In genomic region chr1:22816063-22816775, GRCh38 we compare ENCODE assay signal across 15 cellular contexts.
"Had no signal": no experiment of that assay in that cellular context is flagged by ENCODE, and none has a peak within 500 bp of the region (broad histone marks: within the 10 kb centered on the region; RNA-seq: fewer than 3 reads in every experiment).

No MANE protein-coding gene starts in this region.

- ATAC-seq: activated T-helper 17 cell treated with anti-CD3 and anti-CD28 coated beads, Interleukin-2, amount 50 U/mL, for 72 hours; body of pancreas; natural killer cell treated with Interleukin-12 subunit alpha and Interleukin-12 subunit beta and Interleukin-15 and Interleukin-18, amount 100 ng/mL, for 72 hours; stimulated activated memory B cell treated with anti-CD40 and anti-IgM and Interleukin-4, amounts not matched to agents 10 μg/mL and 1 μg/mL and 100 μg/mL, for 72 hours had no signal

- H3K9me3 ChIP-seq: adrenal gland, body of pancreas, ovary had no signal

- DNase-seq: activated CD4-positive, alpha-beta T cell treated with anti-CD3 and anti-CD28 coated beads, Interleukin-2, amount 50 U/mL, for 1 hour; activated CD4-positive, CD25-positive, alpha-beta regulatory T cell; activated naive CD4-positive, alpha-beta T cell treated with anti-CD3 and anti-CD28 coated beads for 36 hours; activated T-cell treated with anti-CD3 and anti-CD28 coated beads for 4 hours; adrenal gland; body of pancreas; cerebellar nuclear complex; dermis blood vessel endothelial cell; T-helper 2 cell had no signal

- H3K9me3 Mint-ChIP-seq: activated naive CD4-positive, alpha-beta T cell treated with anti-CD3 and anti-CD28 coated beads for 36 hours; activated T-helper 17 cell treated with anti-CD3 and anti-CD28 coated beads, Interleukin-2, amount 50 U/mL, for 72 hours; natural killer cell treated with Interleukin-12 subunit alpha and Interleukin-12 subunit beta and Interleukin-15 and Interleukin-18, amount 100 ng/mL, for 72 hours; stimulated activated memory B cell treated with anti-CD40 and anti-IgM and Interleukin-4, amounts not matched to agents 10 μg/mL and 1 μg/mL and 100 μg/mL, for 72 hours; type B pancreatic cell had no signal

- H3K4me1 Mint-ChIP-seq: activated T-helper 17 cell treated with anti-CD3 and anti-CD28 coated beads, Interleukin-2, amount 50 U/mL, for 72 hours; stimulated activated memory B cell treated with anti-CD40 and anti-IgM and Interleukin-4, amounts not matched to agents 10 μg/mL and 1 μg/mL and 100 μg/mL, for 72 hours had no signal

- H3K36me3 Mint-ChIP-seq: natural killer cell treated with Interleukin-12 subunit alpha and Interleukin-12 subunit beta and Interleukin-15 and Interleukin-18, amount 100 ng/mL, for 72 hours; stimulated activated memory B cell treated with anti-CD40 and anti-IgM and Interleukin-4, amounts not matched to agents 10 μg/mL and 1 μg/mL and 100 μg/mL, for 72 hours; type B pancreatic cell had no signal

- H3K4me3 ChIP-seq: adrenal gland, body of pancreas, ovary, smooth muscle cell had no signal

- H3K27me3 ChIP-seq: adrenal gland, body of pancreas, ovary had no signal

- H3K27me3 Mint-ChIP-seq: type B pancreatic cell had no signal

- H3K4me3 Mint-ChIP-seq: activated naive CD4-positive, alpha-beta T cell treated with anti-CD3 and anti-CD28 coated beads for 36 hours; activated T-helper 17 cell treated with anti-CD3 and anti-CD28 coated beads, Interleukin-2, amount 50 U/mL, for 72 hours; natural killer cell treated with Interleukin-12 subunit alpha and Interleukin-12 subunit beta and Interleukin-15 and Interleukin-18, amount 100 ng/mL, for 72 hours; stimulated activated memory B cell treated with anti-CD40 and anti-IgM and Interleukin-4, amounts not matched to agents 10 μg/mL and 1 μg/mL and 100 μg/mL, for 72 hours; type B pancreatic cell had no signal

- H3K27ac Mint-ChIP-seq: activated naive CD4-positive, alpha-beta T cell treated with anti-CD3 and anti-CD28 coated beads for 36 hours; activated T-helper 17 cell treated with anti-CD3 and anti-CD28 coated beads, Interleukin-2, amount 50 U/mL, for 72 hours; natural killer cell treated with Interleukin-12 subunit alpha and Interleukin-12 subunit beta and Interleukin-15 and Interleukin-18, amount 100 ng/mL, for 72 hours; stimulated activated memory B cell treated with anti-CD40 and anti-IgM and Interleukin-4, amounts not matched to agents 10 μg/mL and 1 μg/mL and 100 μg/mL, for 72 hours; type B pancreatic cell had no signal

- H3K36me3 ChIP-seq: adrenal gland, ovary had no signal
